Comparison of ENCODE assay signal across 1 cellular context in genomic region chr2:27831279-27832050, GRCh38.
TF ChIP-seq lines count a peak whose summit lies in the region.

No MANE protein-coding gene starts in this region.

TF ChIP-seq in HepG2, 621 proteins besides CTCF, POLR2A, EP300 and RAD21:
- TF ChIP-seq CEBPB (IDR thresholded peaks at IDR 0.05; ENCODE audit: borderline replicate concordance, low read depth, low read length) (peak; percentile 70), TBL1XR1 (IDR thresholded peaks at IDR 0.05; ENCODE audit: borderline replicate concordance, low read length, partially characterized antibody) (no peak), PRDM10 (CRISPR knock-in tag; IDR thresholded peaks at IDR 0.05; ENCODE audit: low read depth) (no peak)
